30 cellular contexts compared by ENCODE assay signal in genomic region chr3:189058071-189058470, GRCh38.
"Had no signal": no experiment of that assay in that cellular context is flagged by ENCODE, and none has a peak within 500 bp of the region (broad histone marks: within the 10 kb centered on the region; RNA-seq: fewer than 3 reads in every experiment).

No MANE protein-coding gene starts in this region.

- H3K27me3 ChIP-seq: left lung, pancreas, sigmoid colon, spleen, suprapubic skin, tibial artery, upper lobe of right lung had no signal

- DNase-seq: immature natural killer cell; kidney; left colon; left lung; lower lobe of right lung; mammary epithelial cell; mesenchymal stem cell; naive thymus-derived CD8-positive, alpha-beta T cell; nucleus accumbens; pancreas; posterior cingulate gyrus; retina; right cardiac atrium; sigmoid colon; small intestine; spleen; stimulated activated CD4-positive, alpha-beta T cell treated with anti-CD3 and anti-CD28 coated beads, Interleukin-4, amount 100 ng/mL, for 24 hours; stimulated activated naive CD4-positive, alpha-beta T cell; tibial artery; trophoblast cell; upper lobe of right lung had no signal

- H3K36me3 ChIP-seq: left lung, lower lobe of right lung, pancreas, prostate gland, sigmoid colon, spleen, suprapubic skin, thoracic aorta, tibial artery, upper lobe of right lung had no signal

- H3K36me3 Mint-ChIP-seq: stimulated activated effector memory CD8-positive, alpha-beta T cell treated with anti-CD3 and anti-CD28 coated beads, Interleukin-12 subunit alpha, Interleukin-12 subunit beta, amount 100 ng/mL, for 72 hours had no signal

- H3K27ac Mint-ChIP-seq: immature natural killer cell; naive thymus-derived CD8-positive, alpha-beta T cell; nephron; stimulated activated effector memory CD8-positive, alpha-beta T cell treated with anti-CD3 and anti-CD28 coated beads, Interleukin-12 subunit alpha, Interleukin-12 subunit beta, amount 100 ng/mL, for 72 hours; stimulated activated naive CD8-positive, alpha-beta T cell treated with anti-CD3 and anti-CD28 coated beads, Interleukin-15, Interleukin-2, amounts not matched to agents 100 ng/mL and 50 ng/mL, for 24 hours had no signal

- H3K4me3 Mint-ChIP-seq: immature natural killer cell; naive thymus-derived CD8-positive, alpha-beta T cell; nephron; neural crest cell; stimulated activated effector memory CD8-positive, alpha-beta T cell treated with anti-CD3 and anti-CD28 coated beads, Interleukin-12 subunit alpha, Interleukin-12 subunit beta, amount 100 ng/mL, for 72 hours; stimulated activated naive CD8-positive, alpha-beta T cell treated with anti-CD3 and anti-CD28 coated beads, Interleukin-15, Interleukin-2, amounts not matched to agents 100 ng/mL and 50 ng/mL, for 24 hours had no signal

- H3K27ac ChIP-seq: left lung, lower lobe of right lung, pancreas, prostate gland, sigmoid colon, spleen, suprapubic skin, thoracic aorta, tibial artery, upper lobe of right lung had no signal

- H3K4me3 ChIP-seq: left lung, lower lobe of right lung, pancreas, prostate gland, sigmoid colon, spleen, suprapubic skin, thoracic aorta, tibial artery, upper lobe of right lung had no signal

- H3K4me1 Mint-ChIP-seq: immature natural killer cell; naive thymus-derived CD8-positive, alpha-beta T cell; nephron; neural crest cell; stimulated activated effector memory CD8-positive, alpha-beta T cell treated with anti-CD3 and anti-CD28 coated beads, Interleukin-12 subunit alpha, Interleukin-12 subunit beta, amount 100 ng/mL, for 72 hours had no signal

- H3K4me1 ChIP-seq: left lung, lower lobe of right lung, pancreas, prostate gland, sigmoid colon, spleen, suprapubic skin, tibial artery, upper lobe of right lung had no signal

- FAIRE-seq: islet of Langerhans, kidney, pancreas, small intestine, urothelium cell line had no signal

- H3K9me3 ChIP-seq: pancreas, prostate gland, sigmoid colon, suprapubic skin, upper lobe of right lung had no signal
